ENCODE assay signal across 16 cellular contexts in the genomic region with DNA sequence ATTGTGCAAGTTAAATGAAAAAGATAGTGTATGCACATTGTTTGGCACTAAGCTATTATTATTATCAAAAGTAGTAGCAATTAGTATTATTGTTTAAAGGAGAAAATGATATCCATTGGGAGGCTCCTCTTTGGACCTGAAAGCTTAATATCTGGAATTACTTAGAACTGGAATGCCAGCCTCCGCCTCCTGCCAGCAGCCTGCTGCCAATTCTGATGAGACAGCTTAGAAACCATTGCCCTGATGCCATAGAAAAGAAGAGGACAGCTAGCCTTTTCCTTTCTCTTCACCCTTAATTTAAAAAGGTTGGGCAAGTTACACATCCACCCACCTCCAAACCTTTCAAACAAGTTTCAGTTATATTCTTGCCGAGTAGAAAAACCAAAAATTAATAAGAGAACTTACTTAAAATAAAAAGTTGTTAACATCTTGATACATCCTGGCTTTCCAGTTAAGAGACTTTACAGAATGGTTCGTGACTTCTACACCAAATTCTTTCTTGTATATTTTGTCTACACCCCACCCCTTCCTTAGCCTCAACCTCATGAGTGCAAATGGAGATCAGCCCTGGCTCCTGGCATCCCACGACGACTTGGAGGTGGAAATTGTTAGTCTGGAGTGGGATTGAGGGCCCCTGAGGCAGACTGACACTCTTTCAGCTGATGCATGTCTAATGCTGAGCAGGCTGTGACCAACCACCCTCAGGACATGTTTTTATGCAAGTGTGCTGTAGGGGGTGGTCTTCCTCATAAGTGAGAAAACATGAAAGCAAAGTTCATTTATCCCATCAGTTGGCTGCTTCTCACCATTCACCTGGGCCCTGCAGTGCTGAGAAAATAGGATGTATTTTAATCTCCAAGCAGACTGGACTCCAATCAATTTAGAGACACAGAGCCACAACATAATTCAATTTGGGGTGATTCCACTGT.
DNase-seq lines count a peak whose midpoint lies in the region; ATAC-seq and TF ChIP-seq lines count a peak whose summit lies in the region.
"Had no signal": no experiment of that assay in that cellular context is flagged by ENCODE, and none has a peak within 500 bp of the region (broad histone marks: within the 10 kb centered on the region; RNA-seq: fewer than 3 reads in every experiment).

No MANE protein-coding gene starts in this region.

- in situ Hi-C loops in KBM-7 (cut with MboI; ENCODE audit: low pct_unique_long_range_greater_than_20kb, low sequenced_read_pairs) = no loop called here

- TF ChIP-seq CTCF in foreskin keratinocyte (conservative IDR thresholded peaks at IDR 0.05) = peak; percentile 58
- TF ChIP-seq CTCF in upper lobe of left lung (IDR thresholded peaks at IDR 0.05) = no peak
- TF ChIP-seq CTCF in suprapubic skin (IDR thresholded peaks at IDR 0.05) = no peak

- H3K4me3 ChIP-seq in upper lobe of left lung (no peak overlapping the region), suprapubic skin (no peak overlapping the region)
- H3K4me3 ChIP-seq: tibial artery had no signal

- TF ChIP-seq EP300 in upper lobe of left lung (IDR thresholded peaks at IDR 0.05) (no peak), suprapubic skin (IDR thresholded peaks at IDR 0.05) (no peak)

- WGBS in upper lobe of left lung, 2 donors = 43 to 54% methylated on average over 5 of the region's 5 CpGs
- WGBS in suprapubic skin = 45% methylated on average over 5 of the region's 5 CpGs

- DNase-seq in KBM-7 = peak; percentile 63
- peak in 1 of 2 donors; percentile 33 for DNase-seq in foreskin keratinocyte
- DNase-seq in upper lobe of left lung = no peak
- DNase-seq in suprapubic skin (ENCODE audit: low spot score in 2 of 2) = no peak
- DNase-seq: activated B cell treated with CpG ODN at 0.5 μM for 24 hours, amniotic stem cell, DMS153, gastrocnemius medialis, IMR-90, NCI-H1417, occipital lobe, tibial artery had no signal

- H3K27ac ChIP-seq in foreskin keratinocyte (no peak overlapping the region), upper lobe of left lung (peak overlapping the region in 3 of 4 donors; percentile 26 to 65 (median 41)), suprapubic skin (no peak overlapping the region)
- H3K27ac ChIP-seq: C4-2B, gastrocnemius medialis had no signal

- no peaks in the 10 kb centered on the region for H3K27me3 ChIP-seq in foreskin keratinocyte
- no peaks in the 10 kb centered on the region for H3K27me3 ChIP-seq in upper lobe of left lung
- no peaks in the 10 kb centered on the region for H3K27me3 ChIP-seq in suprapubic skin
- H3K27me3 ChIP-seq: gastrocnemius medialis, tibial artery had no signal

- H3K9me3 ChIP-seq in upper lobe of left lung (no peaks in the 10 kb centered on the region), suprapubic skin (no peaks in the 10 kb centered on the region)
- H3K9me3 ChIP-seq: gastrocnemius medialis, tibial artery had no signal

- H3K36me3 ChIP-seq in upper lobe of left lung (peaks cover 0 to 7% (median 0%) of the 10 kb centered on the region in 4 donors), suprapubic skin (no peaks in the 10 kb centered on the region)
- H3K36me3 ChIP-seq: gastrocnemius medialis had no signal

- peak; percentile 49; the same call in 2 of the 3 replicates for ATAC-seq in SK-N-SH treated with all-trans-retinoic acid at 6 μM for 48 hours
- ATAC-seq in foreskin keratinocyte = peak; percentile 42
- ATAC-seq in upper lobe of left lung (ENCODE audit: low FRiP score in 2 of 2) = no peak
- no peak for ATAC-seq in GM21360 (IDR thresholded peaks at IDR 0.05; ENCODE audit: unreplicated experiment)
- ATAC-seq in HG03280 (IDR thresholded peaks at IDR 0.05; ENCODE audit: unreplicated experiment) = no peak
- ATAC-seq: gastrocnemius medialis had no signal

- TF ChIP-seq POLR2A in upper lobe of left lung (IDR thresholded peaks at IDR 0.05) = no peak
- no peak for TF ChIP-seq POLR2A in suprapubic skin (IDR thresholded peaks at IDR 0.05)

- no peaks in the 10 kb centered on the region for H3K4me1 ChIP-seq in foreskin keratinocyte
- peaks cover 0 to 14% (median 10%) of the 10 kb centered on the region in 4 donors for H3K4me1 ChIP-seq in upper lobe of left lung
- H3K4me1 ChIP-seq in suprapubic skin = peaks cover 5% of the 10 kb centered on the region
- H3K4me1 ChIP-seq: gastrocnemius medialis had no signal

TF ChIP-seq in SK-N-SH treated with all-trans-retinoic acid at 6 μM for 48 hours, 23 proteins besides CTCF, POLR2A, EP300 and RAD21:
- TF ChIP-seq CSRNP3 (CRISPR knock-in tag; IDR thresholded peaks at IDR 0.05) (no peak), TOX (CRISPR knock-in tag; IDR thresholded peaks at IDR 0.05; ENCODE audit: borderline replicate concordance) (no peak), ZNF70 (CRISPR knock-in tag; IDR thresholded peaks at IDR 0.05) (no peak), ZFP3 (CRISPR knock-in tag; IDR thresholded peaks at IDR 0.05) (no peak), GLIS3 (CRISPR knock-in tag; IDR thresholded peaks at IDR 0.05) (no peak), CREB5 (CRISPR knock-in tag; IDR thresholded peaks at IDR 0.05; ENCODE audit: low read depth) (no peak), SNAI2 (CRISPR knock-in tag; IDR thresholded peaks at IDR 0.05) (no peak), RARB (CRISPR knock-in tag; IDR thresholded peaks at IDR 0.05) (no peak), ZC3H10 (CRISPR knock-in tag; IDR thresholded peaks at IDR 0.05) (no peak), ZNF565 (CRISPR knock-in tag; conservative IDR thresholded peaks at IDR 0.05; ENCODE audit: low read depth) (no peak), ESRRG (CRISPR knock-in tag; IDR thresholded peaks at IDR 0.05) (no peak), ZNF8 (CRISPR knock-in tag; IDR thresholded peaks at IDR 0.05) (no peak), ARNTL (CRISPR knock-in tag; IDR thresholded peaks at IDR 0.05; ENCODE audit: borderline replicate concordance, low read depth) (no peak)

Comparison
In these comparisons a context has a peak if more than half of its experiments do, and no peak if none do; other contexts are left out.
1. ATAC-seq: peak in SK-N-SH treated with all-trans-retinoic acid at 6 μM for 48 hours (single experiment) and foreskin keratinocyte (single experiment); none in upper lobe of left lung (0 of 2), GM21360 (single experiment) and HG03280 (single experiment).
2. H3K27ac ChIP-seq: peak in upper lobe of left lung (3 of 4); none in foreskin keratinocyte (single experiment) and suprapubic skin (single experiment).